ENCODE assay signal across 16 cellular contexts in genomic region chr10:32890444-32890843, GRCh38.
DNase-seq lines count a peak whose midpoint lies in the region; ATAC-seq and TF ChIP-seq lines count a peak whose summit lies in the region.
"Had no signal": no experiment of that assay in that cellular context is flagged by ENCODE, and none has a peak within 500 bp of the region (broad histone marks: within the 10 kb centered on the region; RNA-seq: fewer than 3 reads in every experiment).

No MANE protein-coding gene starts in this region.

- intact Hi-C loops in transverse colon (cut with DNase I; ENCODE audit: low total_unique reads), result loop anchor here (5.0 kb wide), 1 partner anchor 863 kb away; no protein-coding TSS in a partner anchor

- H3K36me3 ChIP-seq in SK-N-SH (replicated peaks in 1 of 2; ENCODE audit: control insufficient read depth in 1 of 2, insufficient read depth in 2 of 2, low read length in 1 of 2) (peaks cover 2 to 10% of the 10 kb centered on the region in 2 experiments), DND-41 (ENCODE audit: insufficient read depth, low read length) (0 out of 2 replicates have a peak, but pooled peaks cover under 1% of the 10 kb centered on the region), mesenchymal stem cell (ENCODE audit: control insufficient read depth in 1 of 2, insufficient read depth in 2 of 2, low read depth in 1 of 2, low read length in 2 of 2) (peaks cover 18 to 23% of the 10 kb centered on the region in 2 experiments), transverse colon (peaks cover 0 to 2% (median 0%) of the 10 kb centered on the region in 4 donors)
- H3K36me3 ChIP-seq: BLaER1, HAP-1 had no signal

- H4K91ac ChIP-seq in mesenchymal stem cell (ENCODE audit: low read length), result no peak overlapping the region

- H3K23ac ChIP-seq in mesenchymal stem cell (ENCODE audit: low read length in 2 of 2), result no peak overlapping the region

- H2AFZ ChIP-seq in SK-N-SH (ENCODE audit: low read depth), result no peak overlapping the region
- H2AFZ ChIP-seq in DND-41 (ENCODE audit: low read depth, low read length), result no peak overlapping the region
- no peak overlapping the region for H2AFZ ChIP-seq in mesenchymal stem cell (ENCODE audit: low read depth, low read length)

- peak; percentile 5 for ATAC-seq in SK-N-SH treated with all-trans-retinoic acid at 6 μM for 48 hours
- ATAC-seq in DND-41 (ENCODE audit: insufficient read depth, low read depth), result no peak
- no peak for ATAC-seq in T-helper 17 cell
- ATAC-seq: GM12878 had no signal

- peaks cover 19% of the 10 kb centered on the region for H3K4me1 Mint-ChIP-seq in T-helper 17 cell

- no peak for TF ChIP-seq POLR2A in transverse colon (IDR thresholded peaks at IDR 0.05)

- H4K20me1 ChIP-seq in SK-N-SH (ENCODE audit: insufficient read depth), result no peaks in the 10 kb centered on the region
- H4K20me1 ChIP-seq in DND-41 (ENCODE audit: insufficient read depth, low read length), result no peaks in the 10 kb centered on the region
- H4K20me1 ChIP-seq: BLaER1 had no signal

- H2BK12ac ChIP-seq in mesenchymal stem cell (ENCODE audit: low read length in 2 of 2), result no peak overlapping the region

- no peak overlapping the region for H3K4ac ChIP-seq in mesenchymal stem cell (ENCODE audit: low read depth in 1 of 2, low read length in 2 of 2)

- H3K9me3 ChIP-seq in SK-N-SH (no peaks in the 10 kb centered on the region), DND-41 (ENCODE audit: insufficient read depth, low read length, severe bottlenecking) (no peaks in the 10 kb centered on the region), T-helper 17 cell (ENCODE audit: control insufficient read depth, low read length, poor library complexity, severe bottlenecking) (no peaks in the 10 kb centered on the region), mesenchymal stem cell (ENCODE audit: control insufficient read depth, low read length) (no peaks in the 10 kb centered on the region), transverse colon (no peaks in the 10 kb centered on the region)
- H3K9me3 ChIP-seq: BLaER1, HAP-1 had no signal

- peak overlapping the region; percentile 67 for H3K27ac Mint-ChIP-seq in T-helper 17 cell

- H3K9me2 ChIP-seq in SK-N-SH, result no peaks in the 10 kb centered on the region

- no peak overlapping the region for H3K18ac ChIP-seq in mesenchymal stem cell (ENCODE audit: low read depth in 1 of 2, low read length in 2 of 2)

- no peak overlapping the region for H3K27ac ChIP-seq in SK-N-SH (ENCODE audit: low read depth in 2 of 2, low read length in 1 of 2)
- no peak overlapping the region for H3K27ac ChIP-seq in DND-41 (ENCODE audit: low read length)
- no peak overlapping the region for H3K27ac ChIP-seq in mesenchymal stem cell (ENCODE audit: low read length, poor library complexity, severe bottlenecking)
- H3K27ac ChIP-seq in transverse colon, result no peak overlapping the region
- H3K27ac ChIP-seq: 22Rv1, BLaER1 had no signal

- TF ChIP-seq CTCF in SK-N-SH (IDR thresholded peaks at IDR 0.05) (no peak), DND-41 (IDR thresholded peaks at IDR 0.05; ENCODE audit: borderline replicate concordance, extremely low read depth, low read length, poor library complexity, severe bottlenecking) (no peak), transverse colon (IDR thresholded peaks at IDR 0.05) (no peak)

- H3K79me2 ChIP-seq in SK-N-SH (ENCODE audit: insufficient read depth), result no peaks in the 10 kb centered on the region
- H3K79me2 ChIP-seq in DND-41 (ENCODE audit: insufficient read depth, low read length), result no peaks in the 10 kb centered on the region

- H2AK5ac ChIP-seq in mesenchymal stem cell (ENCODE audit: low read length, severe bottlenecking), result no peak overlapping the region

- H3K4me2 ChIP-seq in SK-N-SH (no peak overlapping the region), DND-41 (ENCODE audit: insufficient read depth, low read length) (peak overlapping the region; percentile 23; the same call in 1 of the 2 replicates), mesenchymal stem cell (ENCODE audit: low read length, poor library complexity, severe bottlenecking) (no peak overlapping the region)
- H3K4me2 ChIP-seq: BLaER1 had no signal

- H3K9ac ChIP-seq in SK-N-SH (no peak overlapping the region), DND-41 (ENCODE audit: low read depth, low read length) (no peak overlapping the region), mesenchymal stem cell (ENCODE audit: low read length) (no peak overlapping the region)
- H3K9ac ChIP-seq: BLaER1 had no signal

- WGBS in SK-N-SH (ENCODE audit: low lambda C conversion rate), result 47% methylated on average over 1 of the region's 3 CpGs
- WGBS in mesenchymal stem cell, result 82% methylated on average over 3 of the region's 3 CpGs
- 89 to 94% methylated on average over 3 of the region's 3 CpGs for WGBS in transverse colon (ENCODE audit: low coverage in 1 of 2), 2 donors

- DNase-seq in SK-N-SH (no peak), DND-41 (no peak), T-helper 17 cell (no peak), mesenchymal stem cell (no peak), RPMI8226 (no peak), transverse colon (no peak), KBM-7 (no peak)
- DNase-seq: CD4-positive, alpha-beta memory T cell; DMS79 treated with DMSO at 0.1 percent for 48 hours; EL had no signal

- peak overlapping the region; percentile 57 for H4K8ac ChIP-seq in mesenchymal stem cell (ENCODE audit: low read length)

- CTCF ChIA-PET in SK-N-SH (lab: Yijun Ruan, JAX), result no interaction called here

- H3K4me3 Mint-ChIP-seq in T-helper 17 cell, result no peak overlapping the region
- H3K4me3 Mint-ChIP-seq: CD14-positive monocyte had no signal

- H3K4me3 ChIP-seq in SK-N-SH (ENCODE audit: low read depth in 2 of 2, low read length in 1 of 2), result no peak overlapping the region
- H3K4me3 ChIP-seq in DND-41 (ENCODE audit: low read depth in 1 of 2, low read length in 2 of 2), result no peak overlapping the region
- H3K4me3 ChIP-seq in mesenchymal stem cell (ENCODE audit: insufficient read depth in 1 of 2, low read depth in 1 of 2, low read length in 2 of 2), result no peak overlapping the region
- no peak overlapping the region for H3K4me3 ChIP-seq in transverse colon
- H3K4me3 ChIP-seq: BLaER1, GM12878, HAP-1 had no signal

- no peaks in the 10 kb centered on the region for H3K27me3 Mint-ChIP-seq in T-helper 17 cell
- H3K27me3 Mint-ChIP-seq: CD4-positive, alpha-beta memory T cell had no signal

- H2BK5ac ChIP-seq in mesenchymal stem cell (ENCODE audit: low read depth, low read length, poor library complexity, severe bottlenecking), result no peak overlapping the region

- no peak for TF ChIP-seq RAD21 in SK-N-SH (IDR thresholded peaks at IDR 0.05; ENCODE audit: low read length)

- peaks cover 2% of the 10 kb centered on the region for H3K36me3 Mint-ChIP-seq in T-helper 17 cell (ENCODE audit: low read depth)

- no peak overlapping the region for H3K14ac ChIP-seq in mesenchymal stem cell (ENCODE audit: low read length in 2 of 2)

- POLR2A ChIA-PET in SK-N-SH (lab: Yijun Ruan, JAX), result no interaction called here

- H3K79me1 ChIP-seq in mesenchymal stem cell (replicated peaks; ENCODE audit: low read length, poor library complexity, severe bottlenecking), result peaks cover 4% of the 10 kb centered on the region

- peaks cover 21% of the 10 kb centered on the region for H3F3A ChIP-seq in SK-N-SH (replicated peaks; ENCODE audit: insufficient read depth)

- in situ Hi-C loops in transverse colon (cut with MboI; ENCODE audit: low pct_ligation_motif_present in 1 of 4, low pct_unique_long_range_greater_than_20kb in 1 of 4, low sequenced_read_pairs in 3 of 4), result no loop called here
- in situ Hi-C loops in KBM-7 (cut with MboI; ENCODE audit: low pct_unique_long_range_greater_than_20kb, low sequenced_read_pairs), result no loop called here

- TF ChIP-seq EP300 in SK-N-SH (IDR thresholded peaks at IDR 0.05; ENCODE audit: borderline replicate concordance in 1 of 2, low read depth in 1 of 2, low read length in 1 of 2) (no peak), transverse colon (IDR thresholded peaks at IDR 0.05; ENCODE audit: low read depth) (no peak)

- H2BK120ac ChIP-seq in mesenchymal stem cell (ENCODE audit: low read depth, low read length), result no peak overlapping the region

- H3K4me1 ChIP-seq in SK-N-SH (ENCODE audit: control insufficient read depth in 1 of 2, insufficient read depth in 2 of 2, low read depth in 1 of 2, low read length in 1 of 2), result no peaks in the 10 kb centered on the region
- 0 out of 2 replicates have a peak, but pooled peaks cover 5% of the 10 kb centered on the region for H3K4me1 ChIP-seq in DND-41 (ENCODE audit: insufficient read depth, low read length)
- peaks cover 3% of the 10 kb centered on the region for H3K4me1 ChIP-seq in mesenchymal stem cell (ENCODE audit: control insufficient read depth, insufficient read depth, low read depth, low read length)
- H3K4me1 ChIP-seq in transverse colon, result no peaks in the 10 kb centered on the region
- H3K4me1 ChIP-seq: BLaER1, HAP-1 had no signal

- no peak overlapping the region for H2BK15ac ChIP-seq in mesenchymal stem cell (ENCODE audit: low read depth, poor library complexity, severe bottlenecking)

- H3K27me3 ChIP-seq in SK-N-SH (ENCODE audit: insufficient read depth) (no peaks in the 10 kb centered on the region), DND-41 (ENCODE audit: insufficient read depth, low read length, poor library complexity) (no peaks in the 10 kb centered on the region), mesenchymal stem cell (ENCODE audit: control insufficient read depth in 1 of 2, insufficient read depth in 1 of 2, low read length in 2 of 2) (no peaks in the 10 kb centered on the region), transverse colon (no peaks in the 10 kb centered on the region)
- H3K27me3 ChIP-seq: BLaER1 had no signal

TF ChIP-seq in SK-N-SH treated with all-trans-retinoic acid at 6 μM for 48 hours, 23 proteins besides CTCF, POLR2A, EP300 and RAD21 (continues in another document):
- TF ChIP-seq ZFP3 (CRISPR knock-in tag; IDR thresholded peaks at IDR 0.05), result no peak

TF ChIP-seq in SK-N-SH, 30 proteins besides CTCF, POLR2A, EP300 and RAD21:
- TF ChIP-seq RXRA (IDR thresholded peaks at IDR 0.05; ENCODE audit: borderline replicate concordance, low read depth) (no peak), IRF3 (IDR thresholded peaks at IDR 0.05; ENCODE audit: low read depth, low read length) (no peak), NFIC (IDR thresholded peaks at IDR 0.05; ENCODE audit: borderline replicate concordance) (no peak), SMC3 (IDR thresholded peaks at IDR 0.05; ENCODE audit: low read depth, low read length) (no peak), FOXJ3 (CRISPR knock-in tag; IDR thresholded peaks at IDR 0.05) (no peak), GABPA (IDR thresholded peaks at IDR 0.05; ENCODE audit: low read depth) (no peak), TAF1 (IDR thresholded peaks at IDR 0.05; ENCODE audit: borderline replicate concordance, low read depth, low read length) (no peak)
TF ChIP-seq in SK-N-SH: peak in this region for 0.
